8 cellular contexts compared by ENCODE assay signal in the genomic region with DNA sequence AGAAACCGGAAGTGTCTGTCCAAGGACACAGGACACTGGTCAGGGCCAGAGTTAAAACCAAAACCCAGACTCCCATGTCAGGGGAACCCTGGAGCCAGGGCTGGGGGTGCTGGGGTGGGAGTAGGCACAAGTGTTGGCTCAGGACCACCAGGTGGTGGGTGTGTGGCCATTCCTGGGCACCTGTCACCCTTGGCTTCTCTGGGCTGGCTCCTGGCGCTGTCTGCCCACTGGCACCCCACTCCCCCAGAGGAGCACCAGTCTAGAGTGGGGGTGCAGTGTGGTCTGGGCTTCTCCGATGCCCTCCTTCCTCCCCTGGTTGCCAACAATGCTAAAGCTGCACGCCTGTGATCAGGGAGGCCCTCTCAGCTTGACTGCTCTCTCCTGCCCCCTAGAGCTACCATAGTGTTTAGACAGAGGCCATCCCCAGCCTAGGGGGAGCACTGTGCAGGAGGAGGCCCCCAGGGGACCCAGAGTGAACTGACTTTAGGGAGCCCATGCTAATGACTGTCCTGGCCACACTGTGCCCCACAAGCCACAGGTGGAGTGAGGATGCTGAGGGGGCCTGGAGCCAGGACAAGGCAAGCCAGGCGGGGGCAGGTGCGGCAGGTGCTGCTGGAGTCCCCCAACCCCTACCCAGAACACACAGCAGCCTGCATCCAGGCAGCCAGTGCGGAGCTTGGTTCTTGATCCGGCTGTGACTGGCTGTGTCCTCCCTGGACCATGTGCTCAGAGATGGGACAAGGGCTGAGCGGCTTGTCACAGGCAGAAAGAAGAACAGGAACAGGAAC. TPM values are rescaled to one million over a fixed set of nuclear protein-coding genes. Genes with fewer than 3 reads are reported as not detected.
DNase-seq lines count a peak whose midpoint lies in the region; ATAC-seq, FAIRE-seq and TF ChIP-seq lines count a peak whose summit lies in the region.

No MANE protein-coding gene starts in this region.

- H3K4me3 ChIP-seq in NB4 (ENCODE audit: low read depth, low read length): no peak overlapping the region
- H3K4me3 ChIP-seq in kidney epithelial cell (ENCODE audit: low read depth, low read length): no peak overlapping the region

- ATAC-seq in Right ventricle myocardium superior (ENCODE audit: poor library complexity) (peak; percentile 15), Right ventricle myocardium inferior (no peak), GM21723 (IDR thresholded peaks at IDR 0.05; ENCODE audit: unreplicated experiment) (peak; percentile 66), HG03439 (IDR thresholded peaks at IDR 0.05; ENCODE audit: unreplicated experiment) (no peak)
- ATAC-seq in activated naive CD8-positive, alpha-beta T cell treated with anti-CD3 and anti-CD28 coated beads, Interleukin-2, amount 10 ng/mL, durations not matched to agents 7 days and 5 days (ENCODE audit: low read depth): peak; percentile 82

- H3K4me3 Mint-ChIP-seq in activated naive CD8-positive, alpha-beta T cell treated with anti-CD3 and anti-CD28 coated beads, Interleukin-2, amount 10 ng/mL, durations not matched to agents 7 days and 5 days: no peak overlapping the region

- no peaks in the 10 kb centered on the region for H3K9me3 Mint-ChIP-seq in activated naive CD8-positive, alpha-beta T cell treated with anti-CD3 and anti-CD28 coated beads, Interleukin-2, amount 10 ng/mL, durations not matched to agents 7 days and 5 days

- no peak for FAIRE-seq in RCC 7860 (lab: Jason Lieb, UNC)

- POLR2A ChIA-PET in activated naive CD8-positive, alpha-beta T cell treated with anti-CD3 and anti-CD28 coated beads, Interleukin-2, amount 10 ng/mL, durations not matched to agents 7 days and 5 days (lab: Charles Lee): interaction anchor here (1.1 kb wide), 1 partner anchor 118 kb away, joined by 4 read pairs; the partner anchor contains the start of gene CSGALNACT2

- peak; percentile 81 for TF ChIP-seq CTCF in NB4 (IDR thresholded peaks at IDR 0.05; ENCODE audit: low read depth, low read length)
- TF ChIP-seq CTCF in kidney epithelial cell (IDR thresholded peaks at IDR 0.05; ENCODE audit: insufficient read depth, low read length, poor library complexity, severe bottlenecking): peak; percentile 68

- intact Hi-C loops in Right ventricle myocardium superior (cut with DNase I) (no loop called here), Right ventricle myocardium inferior (cut with DNase I) (no loop called here)

- H3K27ac Mint-ChIP-seq in activated naive CD8-positive, alpha-beta T cell treated with anti-CD3 and anti-CD28 coated beads, Interleukin-2, amount 10 ng/mL, durations not matched to agents 7 days and 5 days: peak overlapping the region; percentile 1

- H3K27me3 ChIP-seq in kidney epithelial cell (ENCODE audit: control insufficient read depth, insufficient read depth, low read length): peaks cover 25% of the 10 kb centered on the region

- H3K27me3 Mint-ChIP-seq in activated naive CD8-positive, alpha-beta T cell treated with anti-CD3 and anti-CD28 coated beads, Interleukin-2, amount 10 ng/mL, durations not matched to agents 7 days and 5 days: peaks cover 4% of the 10 kb centered on the region

- peak; percentile 36 for DNase-seq in Right ventricle myocardium superior
- DNase-seq in Right ventricle myocardium inferior (ENCODE audit: missing footprints): no peak
- peak; percentile 64 for DNase-seq in NB4 (ENCODE audit: low read depth)
- peak; percentile 50 for DNase-seq in activated naive CD8-positive, alpha-beta T cell treated with anti-CD3 and anti-CD28 coated beads, Interleukin-2, amount 10 ng/mL, durations not matched to agents 7 days and 5 days
- no peak for DNase-seq in kidney epithelial cell (ENCODE audit: low read depth)
- no peak for DNase-seq in RCC 7860 (ENCODE audit: low spot score)

- H3K4me1 Mint-ChIP-seq in activated naive CD8-positive, alpha-beta T cell treated with anti-CD3 and anti-CD28 coated beads, Interleukin-2, amount 10 ng/mL, durations not matched to agents 7 days and 5 days: peaks cover 10% of the 10 kb centered on the region

- no peaks in the 10 kb centered on the region for H3K36me3 Mint-ChIP-seq in activated naive CD8-positive, alpha-beta T cell treated with anti-CD3 and anti-CD28 coated beads, Interleukin-2, amount 10 ng/mL, durations not matched to agents 7 days and 5 days

- TF ChIP-seq POLR2A in NB4 (IDR thresholded peaks at IDR 0.05; ENCODE audit: extremely low read depth, insufficient read length): no peak

- no peaks in the 10 kb centered on the region for H3K36me3 ChIP-seq in kidney epithelial cell (ENCODE audit: control insufficient read depth, insufficient read depth, low read length)

RNA-seq across cellular contexts. Expression of gene RASGEF1A, which starts 11.0 kb away (rescaled TPM):
- total RNA-seq in Right ventricle myocardium superior: 1.6 TPM
- total RNA-seq in Right ventricle myocardium inferior: 1.4 TPM
- total RNA-seq in activated naive CD8-positive, alpha-beta T cell treated with anti-CD3 and anti-CD28 coated beads, Interleukin-2, amount 10 ng/mL, durations not matched to agents 7 days and 5 days: 1 to 10 TPM; 4.4 to 4.9 TPM
- 2.1 and 3.6 TPM in 2 replicates for total RNA-seq in kidney epithelial cell

Comparison
In these comparisons a context has a peak if more than half of its experiments do, and no peak if none do; other contexts are left out.
1. ATAC-seq: peak in Right ventricle myocardium superior (single experiment), GM21723 (single experiment) and activated naive CD8-positive, alpha-beta T cell treated with anti-CD3 and anti-CD28 coated beads, Interleukin-2, amount 10 ng/mL, durations not matched to agents 7 days and 5 days (single experiment); none in Right ventricle myocardium inferior (single experiment) and HG03439 (single experiment).
2. DNase-seq: peak in Right ventricle myocardium superior (single experiment), NB4 (single experiment) and activated naive CD8-positive, alpha-beta T cell treated with anti-CD3 and anti-CD28 coated beads, Interleukin-2, amount 10 ng/mL, durations not matched to agents 7 days and 5 days (single experiment); none in Right ventricle myocardium inferior (single experiment), kidney epithelial cell (single experiment) and RCC 7860 (single experiment).